19 cellular contexts compared by ENCODE assay signal in the genomic region with DNA sequence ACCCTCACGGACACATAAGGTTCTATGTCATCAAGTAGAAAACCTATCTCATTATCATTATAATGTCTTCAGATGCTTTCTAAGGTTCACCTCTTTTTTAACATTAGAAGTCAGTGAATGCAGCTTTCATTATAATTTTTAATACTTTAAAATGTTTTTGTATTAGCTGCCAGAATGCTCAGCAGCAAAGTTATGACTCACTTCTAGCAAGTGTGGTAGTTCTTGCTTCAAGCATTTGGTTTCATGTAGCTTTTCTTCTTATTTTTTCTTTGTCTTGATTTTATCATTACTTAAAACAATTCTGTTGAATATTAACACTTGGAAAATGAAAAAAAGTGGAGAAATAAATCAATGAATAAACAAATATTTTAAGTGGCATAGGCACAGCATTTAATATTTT. TPM values are rescaled to one million over a fixed set of nuclear protein-coding genes. Genes with fewer than 3 reads are reported as not detected.
"Had no signal": no experiment of that assay in that cellular context is flagged by ENCODE, and none has a peak within 500 bp of the region (broad histone marks: within the 10 kb centered on the region; RNA-seq: fewer than 3 reads in every experiment).

No MANE protein-coding gene starts in this region.

- ATAC-seq: esophagus mucosa, gastroesophageal sphincter, left cardiac atrium, pancreas, right cardiac atrium had no signal

- H3K27me3 ChIP-seq: gastroesophageal sphincter had no signal

- H3K4me1 ChIP-seq: gastroesophageal sphincter had no signal

- H3K4me3 ChIP-seq: gastroesophageal sphincter, left ventricle myocardium inferior, lung, pancreas, smooth muscle cell had no signal

- DNase-seq: cortex of kidney; effector memory CD4-positive, alpha-beta T cell; glutamatergic neuron; left cardiac atrium; left ventricle myocardium inferior; mesenchymal stem cell; midbrain; naive B cell; occipital lobe; pancreas; right cardiac atrium; stimulated activated CD4-positive, alpha-beta T cell treated with anti-CD3 and anti-CD28 coated beads, Interleukin-2, amount 100 ng/mL, for 48 hours; stimulated activated naive CD4-positive, alpha-beta T cell treated with Interleukin-2 at 50 U/mL for 16 hours; trophoblast cell had no signal

- H3K9me3 ChIP-seq: gastroesophageal sphincter, left ventricle myocardium inferior, pancreas had no signal

- H3K4me2 ChIP-seq: smooth muscle cell had no signal

- H3K27ac ChIP-seq: gastroesophageal sphincter, left ventricle myocardium inferior, pancreas had no signal

RNA-seq across cellular contexts. Expression of a gene that starts 34.3 kb away (rescaled TPM):
- total RNA-seq: left ventricle myocardium inferior, occipital lobe, progenitor cell of endocrine pancreas had no signal
- polyA plus RNA-seq: pancreas had no signal
